In the genomic region with DNA sequence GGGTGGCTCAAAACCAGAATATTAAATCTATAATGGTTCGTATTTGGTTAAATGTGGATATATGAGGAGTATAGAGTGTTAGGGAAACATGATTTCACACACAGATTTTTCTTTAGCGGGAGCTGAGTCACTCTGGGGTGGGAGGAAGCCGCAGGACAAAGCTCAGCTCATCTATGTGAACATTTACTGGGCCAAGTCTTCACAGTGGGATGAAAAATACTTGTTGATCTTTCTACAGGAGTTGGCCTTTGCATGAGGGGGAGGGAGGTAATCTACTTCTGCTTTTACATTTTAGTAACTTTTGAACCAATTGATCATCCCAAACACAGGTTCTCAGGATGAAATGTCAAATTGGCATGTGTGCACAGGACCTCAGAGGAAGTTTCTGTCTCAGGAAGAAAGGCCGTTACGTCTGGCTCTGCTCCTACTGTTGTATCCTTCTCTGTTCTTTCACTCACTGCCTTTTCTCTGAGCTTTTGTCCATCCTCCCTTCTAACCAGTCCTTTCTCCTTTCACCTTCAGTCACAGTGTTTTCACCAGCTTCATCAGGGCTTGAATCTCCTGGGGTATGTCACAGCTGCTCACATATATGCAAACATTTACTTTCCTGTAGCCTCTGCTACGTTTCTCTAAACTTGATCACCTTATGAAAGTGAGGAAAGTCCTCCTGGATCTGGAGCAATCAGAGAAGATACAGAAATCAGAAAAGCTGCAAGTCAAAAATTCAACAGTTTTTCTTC, we compare ENCODE assay signal across 15 cellular contexts.
DNase-seq lines count a peak whose midpoint lies in the region; ATAC-seq and TF ChIP-seq lines count a peak whose summit lies in the region.
"Had no signal": no experiment of that assay in that cellular context is flagged by ENCODE, and none has a peak within 500 bp of the region (broad histone marks: within the 10 kb centered on the region; RNA-seq: fewer than 3 reads in every experiment).

No MANE protein-coding gene starts in this region.

- no peaks in the 10 kb centered on the region for H3K36me3 ChIP-seq in MG63
- H3K36me3 ChIP-seq: upper lobe of right lung had no signal

- H3K27me3 ChIP-seq in MG63, result no peaks in the 10 kb centered on the region
- H3K27me3 ChIP-seq: upper lobe of right lung had no signal

- no peaks in the 10 kb centered on the region for H3K27me3 Mint-ChIP-seq in mesothelial cell of epicardium (ENCODE audit: low read depth)
- H3K27me3 Mint-ChIP-seq: natural killer cell treated with Interleukin-12 subunit alpha and Interleukin-12 subunit beta and Interleukin-15 and Interleukin-18, amount 100 ng/mL, for 72 hours had no signal

- DNase-seq in AG10803 (ENCODE audit: low read depth) (peak; percentile 1), MG63 (peak; percentile 35), astrocyte of the spinal cord (ENCODE audit: low read depth, low spot score) (peak; percentile 73), mesothelial cell of epicardium (ENCODE audit: low spot score in 2 of 2, unreplicated experiment in 2 of 2) (no peak), HuH-7.5 (ENCODE audit: low spot score) (no peak)
- DNase-seq: activated CD4-positive, CD25-positive, alpha-beta regulatory T cell; EL; NCI-H446 treated with DMSO at 0.1 percent for 48 hours; Right ventricle myocardium superior; stimulated activated CD4-positive, alpha-beta T cell treated with anti-CD3 and anti-CD28 coated beads, Interleukin-12 subunit alpha, Interleukin-12 subunit beta, amount 100 ng/mL, for 4 hours; upper lobe of right lung had no signal

- in situ Hi-C loops in astrocyte of the spinal cord (cut with HindIII; ENCODE audit: low sequenced_read_pairs), result no loop called here

- H3K4me1 Mint-ChIP-seq in mesothelial cell of epicardium, result peaks cover 31% of the 10 kb centered on the region

- peak overlapping the region; percentile 81 for H3K27ac Mint-ChIP-seq in mesothelial cell of epicardium
- H3K27ac Mint-ChIP-seq: natural killer cell treated with Interleukin-12 subunit alpha and Interleukin-12 subunit beta and Interleukin-15 and Interleukin-18, amount 100 ng/mL, for 72 hours had no signal

- H3K4me3 ChIP-seq in AG10803 (ENCODE audit: low read length) (no peak overlapping the region), MG63 (no peak overlapping the region), astrocyte of the spinal cord (ENCODE audit: low read depth, low read length) (no peak overlapping the region)
- H3K4me3 ChIP-seq: upper lobe of right lung had no signal

- no peaks in the 10 kb centered on the region for H3K9me3 ChIP-seq in MG63
- H3K9me3 ChIP-seq: upper lobe of right lung had no signal

- no peaks in the 10 kb centered on the region for H3K36me3 Mint-ChIP-seq in mesothelial cell of epicardium
- H3K36me3 Mint-ChIP-seq: natural killer cell treated with Interleukin-12 subunit alpha and Interleukin-12 subunit beta and Interleukin-15 and Interleukin-18, amount 100 ng/mL, for 72 hours had no signal

- peaks cover 9% of the 10 kb centered on the region for H3K9me3 Mint-ChIP-seq in mesothelial cell of epicardium

- TF ChIP-seq CTCF in AG10803 (conservative IDR thresholded peaks at IDR 0.05; ENCODE audit: low read length) (no peak), astrocyte of the spinal cord (IDR thresholded peaks at IDR 0.05; ENCODE audit: low read depth, low read length) (no peak), mesothelial cell of epicardium (IDR thresholded peaks at IDR 0.05; ENCODE audit: unreplicated experiment) (no peak)

- ATAC-seq in HG02938 (IDR thresholded peaks at IDR 0.05; ENCODE audit: unreplicated experiment) (no peak), HG03520 (IDR thresholded peaks at IDR 0.05; ENCODE audit: unreplicated experiment) (no peak), SK-N-SH treated with all-trans-retinoic acid at 6 μM for 48 hours (no peak)
- ATAC-seq: natural killer cell treated with Interleukin-12 subunit alpha and Interleukin-12 subunit beta and Interleukin-15 and Interleukin-18, amount 100 ng/mL, for 72 hours; upper lobe of right lung had no signal

- no peak overlapping the region for H3K4me3 Mint-ChIP-seq in mesothelial cell of epicardium
- H3K4me3 Mint-ChIP-seq: natural killer cell treated with Interleukin-12 subunit alpha and Interleukin-12 subunit beta and Interleukin-15 and Interleukin-18, amount 100 ng/mL, for 72 hours had no signal

TF ChIP-seq in SK-N-SH treated with all-trans-retinoic acid at 6 μM for 48 hours, 23 proteins besides CTCF, POLR2A, EP300 and RAD21:
- no peak for TF ChIP-seq SNAI2 (CRISPR knock-in tag; IDR thresholded peaks at IDR 0.05)
- TF ChIP-seq, protein P1, sequence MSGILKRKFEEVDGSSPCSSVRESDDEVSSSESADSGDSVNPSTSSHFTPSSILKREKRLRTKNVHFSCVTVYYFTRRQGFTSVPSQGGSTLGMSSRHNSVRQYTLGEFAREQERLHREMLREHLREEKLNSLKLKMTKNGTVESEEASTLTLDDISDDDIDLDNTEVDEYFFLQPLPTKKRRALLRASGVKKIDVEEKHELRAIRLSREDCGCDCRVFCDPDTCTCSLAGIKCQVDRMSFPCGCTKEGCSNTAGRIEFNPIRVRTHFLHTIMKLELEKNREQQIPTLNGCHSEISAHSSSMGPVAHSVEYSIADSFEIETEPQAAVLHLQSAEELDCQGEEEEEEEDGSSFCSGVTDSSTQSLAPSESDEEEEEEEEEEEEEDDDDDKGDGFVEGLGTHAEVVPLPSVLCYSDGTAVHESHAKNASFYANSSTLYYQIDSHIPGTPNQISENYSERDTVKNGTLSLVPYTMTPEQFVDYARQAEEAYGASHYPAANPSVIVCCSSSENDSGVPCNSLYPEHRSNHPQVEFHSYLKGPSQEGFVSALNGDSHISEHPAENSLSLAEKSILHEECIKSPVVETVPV (CRISPR knock-in tag; IDR thresholded peaks at IDR 0.05), result no peak
- no peak for TF ChIP-seq ZFP3 (CRISPR knock-in tag; IDR thresholded peaks at IDR 0.05)
- no peak for TF ChIP-seq TSHZ2 (CRISPR knock-in tag; IDR thresholded peaks at IDR 0.05)
- TF ChIP-seq GLIS3 (CRISPR knock-in tag; IDR thresholded peaks at IDR 0.05), result no peak
- TF ChIP-seq ESRRG (CRISPR knock-in tag; IDR thresholded peaks at IDR 0.05), result no peak
- no peak for TF ChIP-seq ISL1 (CRISPR knock-in tag; IDR thresholded peaks at IDR 0.05)
- no peak for TF ChIP-seq ZC3H10 (CRISPR knock-in tag; IDR thresholded peaks at IDR 0.05)
- TF ChIP-seq ZFP30 (CRISPR knock-in tag; IDR thresholded peaks at IDR 0.05), result no peak
- no peak for TF ChIP-seq ZNF8 (CRISPR knock-in tag; IDR thresholded peaks at IDR 0.05)

Comparison
In these comparisons a context has a peak if more than half of its experiments do, and no peak if none do; other contexts are left out.
1. DNase-seq: peak in AG10803 (single experiment), MG63 (single experiment) and astrocyte of the spinal cord (single experiment); none in mesothelial cell of epicardium (0 of 2) and HuH-7.5 (single experiment).